In the genomic region with DNA sequence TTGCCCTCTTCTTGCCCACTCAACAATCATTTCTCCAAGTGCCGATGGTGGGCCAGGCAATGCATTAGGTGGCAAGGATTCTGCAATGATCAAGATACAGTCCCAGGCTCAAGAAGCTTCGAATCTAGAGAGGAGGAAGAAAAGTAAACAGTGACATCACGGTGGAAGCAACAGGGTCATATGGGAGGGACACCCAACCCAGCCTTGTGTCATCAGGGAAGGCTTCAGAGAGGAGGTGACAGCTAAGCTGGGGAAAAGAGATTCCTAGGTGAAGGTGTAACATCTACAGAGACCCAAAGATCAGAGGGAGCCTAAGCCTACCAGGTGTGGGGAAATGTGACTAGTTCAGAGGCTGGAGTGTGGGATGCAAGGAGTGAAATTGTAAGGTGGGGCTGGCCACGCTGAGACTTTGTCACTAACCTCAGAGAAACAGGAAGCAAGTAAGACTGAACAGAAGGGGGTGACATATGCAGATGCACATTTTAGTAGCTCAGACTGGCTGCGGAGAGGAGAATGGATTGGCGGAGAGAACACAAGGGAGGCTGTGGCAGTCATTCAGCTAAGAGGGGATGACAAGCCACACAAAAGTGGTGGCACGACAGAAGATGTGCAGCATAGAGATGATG, we compare ENCODE assay signal across 9 cellular contexts.
A peak's percentile ranks its signal among the peaks of the same experiment; 100 is the strongest.
DNase-seq lines count a peak whose midpoint lies in the region; ATAC-seq and TF ChIP-seq lines count a peak whose summit lies in the region.
"Had no signal": no experiment of that assay in that cellular context is flagged by ENCODE, and none has a peak within 500 bp of the region (broad histone marks: within the 10 kb centered on the region; RNA-seq: fewer than 3 reads in every experiment).

No MANE protein-coding gene starts in this region.

- ATAC-seq in GM21723 (IDR thresholded peaks at IDR 0.05; ENCODE audit: unreplicated experiment) = peak; percentile 66
- peak; percentile 85 for ATAC-seq in activated naive CD8-positive, alpha-beta T cell treated with anti-CD3 and anti-CD28 coated beads, Interleukin-2, amount 10 ng/mL, durations not matched to agents 7 days and 5 days (ENCODE audit: low read depth)
- ATAC-seq: body of pancreas had no signal

- H3K9me3 Mint-ChIP-seq in activated naive CD8-positive, alpha-beta T cell treated with anti-CD3 and anti-CD28 coated beads, Interleukin-2, amount 10 ng/mL, durations not matched to agents 7 days and 5 days = peaks cover 2% of the 10 kb centered on the region

- peak; percentile 64 for DNase-seq in GM10248 (ENCODE audit: extremely low spot score)
- DNase-seq in NOMO-1 (lab: John Stamatoyannopoulos, UW; ENCODE audit: unreplicated experiment in 2 of 2) = peak; percentile 68 to 84
- DNase-seq in activated naive CD8-positive, alpha-beta T cell treated with anti-CD3 and anti-CD28 coated beads, Interleukin-2, amount 10 ng/mL, durations not matched to agents 7 days and 5 days = peak; percentile 58
- peak; percentile 50 to 53 for DNase-seq in stimulated activated CD8-positive, alpha-beta memory T cell treated with anti-CD3 and anti-CD28 coated beads, Interleukin-15, amount 100 ng/mL, for 48 hours (ENCODE audit: low read depth in 2 of 2)
- no peak for DNase-seq in AG20443 (ENCODE audit: low spot score)
- DNase-seq in NCI-H510A (lab: John Stamatoyannopoulos, UW) = no peak
- DNase-seq in NCI-H2196 treated with DMSO at 0.1 percent for 48 hours (lab: John Stamatoyannopoulos, UW; ENCODE audit: unreplicated experiment) = no peak

- peak overlapping the region; percentile 65 for H3K4me3 Mint-ChIP-seq in activated naive CD8-positive, alpha-beta T cell treated with anti-CD3 and anti-CD28 coated beads, Interleukin-2, amount 10 ng/mL, durations not matched to agents 7 days and 5 days

- POLR2A ChIA-PET in GM10248 (lab: Yijun Ruan, JAX) = no interaction called here
- POLR2A ChIA-PET in activated naive CD8-positive, alpha-beta T cell treated with anti-CD3 and anti-CD28 coated beads, Interleukin-2, amount 10 ng/mL, durations not matched to agents 7 days and 5 days (lab: Charles Lee) = interaction anchor here (0.6 to 6.8 kb wide), 8 partner anchors 8 to 117 kb away, joined by 3 to 75 read pairs (median 3); partner anchors contain the start of gene ANKRD44

- peak; percentile 13 for TF ChIP-seq CTCF in GM10248 (IDR thresholded peaks at IDR 0.05; ENCODE audit: control extremely low read depth, extremely low read depth, low read depth, missing control alignments)

- H3K4me1 Mint-ChIP-seq in activated naive CD8-positive, alpha-beta T cell treated with anti-CD3 and anti-CD28 coated beads, Interleukin-2, amount 10 ng/mL, durations not matched to agents 7 days and 5 days = peaks cover 80% of the 10 kb centered on the region

- H3K27ac Mint-ChIP-seq in activated naive CD8-positive, alpha-beta T cell treated with anti-CD3 and anti-CD28 coated beads, Interleukin-2, amount 10 ng/mL, durations not matched to agents 7 days and 5 days = peak overlapping the region; percentile 98

- no peaks in the 10 kb centered on the region for H3K27me3 Mint-ChIP-seq in activated naive CD8-positive, alpha-beta T cell treated with anti-CD3 and anti-CD28 coated beads, Interleukin-2, amount 10 ng/mL, durations not matched to agents 7 days and 5 days

- CTCF ChIA-PET in GM10248 (lab: Yijun Ruan, JAX) = interaction anchor here (0.9 to 6.6 kb wide), 16 partner anchors 8 to 173 kb away, joined by 3 to 54 read pairs (median 4); partner anchors contain the start of gene ANKRD44

- H3K36me3 Mint-ChIP-seq in activated naive CD8-positive, alpha-beta T cell treated with anti-CD3 and anti-CD28 coated beads, Interleukin-2, amount 10 ng/mL, durations not matched to agents 7 days and 5 days = peaks cover 24% of the 10 kb centered on the region

Comparison
In these comparisons a context has a peak if more than half of its experiments do, and no peak if none do; other contexts are left out.
1. DNase-seq: peak in GM10248 (single experiment), NOMO-1 (2 of 2), activated naive CD8-positive, alpha-beta T cell treated with anti-CD3 and anti-CD28 coated beads, Interleukin-2, amount 10 ng/mL, durations not matched to agents 7 days and 5 days (single experiment) and stimulated activated CD8-positive, alpha-beta memory T cell treated with anti-CD3 and anti-CD28 coated beads, Interleukin-15, amount 100 ng/mL, for 48 hours (2 of 2); none in AG20443 (single experiment), NCI-H510A (single experiment) and NCI-H2196 treated with DMSO at 0.1 percent for 48 hours (single experiment).